15 cellular contexts compared by ENCODE assay signal in genomic region chr4:95153182-95153581, GRCh38.
DNase-seq lines count a peak whose midpoint lies in the region; ATAC-seq and TF ChIP-seq lines count a peak whose summit lies in the region.
"Had no signal": no experiment of that assay in that cellular context is flagged by ENCODE, and none has a peak within 500 bp of the region (broad histone marks: within the 10 kb centered on the region; RNA-seq: fewer than 3 reads in every experiment).

No MANE protein-coding gene starts in this region.

- no peak overlapping the region for H3K9ac ChIP-seq in DND-41 (ENCODE audit: low read depth, low read length)
- H3K9ac ChIP-seq: BLaER1 treated with 17β-estradiol and CSF1 and Interleukin-3, amounts not matched to agents 10 nM and 100 nM had no signal

- no peaks in the 10 kb centered on the region for H3K9me3 ChIP-seq in DND-41 (ENCODE audit: insufficient read depth, low read length, severe bottlenecking)
- no peaks in the 10 kb centered on the region for H3K9me3 ChIP-seq in thyroid gland
- H3K9me3 ChIP-seq: BLaER1 treated with 17β-estradiol and CSF1 and Interleukin-3, amounts not matched to agents 10 nM and 100 nM had no signal

- H3K27ac ChIP-seq in DND-41 (ENCODE audit: low read length) (peak overlapping the region; percentile 43; the same call in 1 of the 2 replicates), thyroid gland (no peak overlapping the region)
- H3K27ac ChIP-seq: BLaER1 treated with 17β-estradiol and CSF1 and Interleukin-3, amounts not matched to agents 10 nM and 100 nM had no signal

- TF ChIP-seq POLR2A in thyroid gland (IDR thresholded peaks at IDR 0.05) = no peak

- no peaks in the 10 kb centered on the region for H3K79me2 ChIP-seq in DND-41 (ENCODE audit: insufficient read depth, low read length)

- peaks cover 67% of the 10 kb centered on the region for H3K36me3 ChIP-seq in DND-41 (ENCODE audit: insufficient read depth, low read length)
- no peaks in the 10 kb centered on the region for H3K36me3 ChIP-seq in thyroid gland
- H3K36me3 ChIP-seq: BLaER1 treated with 17β-estradiol and CSF1 and Interleukin-3, amounts not matched to agents 10 nM and 100 nM had no signal

- H3K4me1 ChIP-seq in DND-41 (ENCODE audit: insufficient read depth, low read length) (peaks cover 59% of the 10 kb centered on the region), thyroid gland (no peaks in the 10 kb centered on the region)

- no peak overlapping the region for H3K4me2 ChIP-seq in DND-41 (ENCODE audit: insufficient read depth, low read length)
- H3K4me2 ChIP-seq: BLaER1 treated with 17β-estradiol and CSF1 and Interleukin-3, amounts not matched to agents 10 nM and 100 nM had no signal

- WGBS in thyroid gland, 2 donors = 49 to 56% methylated on average over 5 of the region's 5 CpGs

- in situ Hi-C loops in KBM-7 (cut with MboI; ENCODE audit: low pct_unique_long_range_greater_than_20kb, low sequenced_read_pairs) = no loop called here
- in situ Hi-C loops in G401 (cut with HindIII; ENCODE audit: low sequenced_read_pairs) = no loop called here

- no peaks in the 10 kb centered on the region for H3K27me3 ChIP-seq in DND-41 (ENCODE audit: insufficient read depth, low read length, poor library complexity)
- H3K27me3 ChIP-seq in thyroid gland = no peaks in the 10 kb centered on the region
- H3K27me3 ChIP-seq: BLaER1 treated with 17β-estradiol and CSF1 and Interleukin-3, amounts not matched to agents 10 nM and 100 nM had no signal

- no peak overlapping the region for H2AFZ ChIP-seq in DND-41 (ENCODE audit: low read depth, low read length)

- H4K20me1 ChIP-seq in DND-41 (ENCODE audit: insufficient read depth, low read length) = no peaks in the 10 kb centered on the region
- H4K20me1 ChIP-seq: BLaER1 treated with 17β-estradiol and CSF1 and Interleukin-3, amounts not matched to agents 10 nM and 100 nM had no signal

- intact Hi-C loops in thyroid gland (cut with DNase I) = no loop called here

- ATAC-seq in DND-41 (ENCODE audit: insufficient read depth, low read depth) = no peak
- ATAC-seq: HepG2 had no signal

- TF ChIP-seq CTCF in DND-41 (IDR thresholded peaks at IDR 0.05; ENCODE audit: borderline replicate concordance, extremely low read depth, low read length, poor library complexity, severe bottlenecking) = no peak
- TF ChIP-seq CTCF in thyroid gland (IDR thresholded peaks at IDR 0.05) = no peak

- DNase-seq in DND-41 (no peak), SK-N-DZ (ENCODE audit: low spot score) (peak; percentile 43), left kidney (ENCODE audit: low read depth, low spot score) (peak; percentile 40), thyroid gland (peak; percentile 40 to 44), KBM-7 (no peak), G401 (ENCODE audit: low spot score) (no peak), NCI-H82 treated with DMSO at 0.1 percent for 48 hours (lab: John Stamatoyannopoulos, UW; ENCODE audit: unreplicated experiment) (no peak)
- DNase-seq: 8988T; ACHN; CD4-positive, CD25-positive, alpha-beta regulatory T cell; DMS53; HCEC 1CT; HFFc6 had no signal

- H3K4me3 ChIP-seq in DND-41 (ENCODE audit: low read depth in 1 of 2, low read length in 2 of 2) (no peak overlapping the region), thyroid gland (replicated peaks in 1 of 3) (no peak overlapping the region)
- H3K4me3 ChIP-seq: BLaER1 treated with 17β-estradiol and CSF1 and Interleukin-3, amounts not matched to agents 10 nM and 100 nM had no signal

Comparison
In these comparisons a context has a peak if more than half of its experiments do, and no peak if none do; other contexts are left out.
1. DNase-seq: peak in SK-N-DZ (single experiment), left kidney (single experiment) and thyroid gland (2 of 2); none in DND-41 (single experiment), KBM-7 (single experiment), G401 (single experiment) and NCI-H82 treated with DMSO at 0.1 percent for 48 hours (single experiment).